In the genomic region with DNA sequence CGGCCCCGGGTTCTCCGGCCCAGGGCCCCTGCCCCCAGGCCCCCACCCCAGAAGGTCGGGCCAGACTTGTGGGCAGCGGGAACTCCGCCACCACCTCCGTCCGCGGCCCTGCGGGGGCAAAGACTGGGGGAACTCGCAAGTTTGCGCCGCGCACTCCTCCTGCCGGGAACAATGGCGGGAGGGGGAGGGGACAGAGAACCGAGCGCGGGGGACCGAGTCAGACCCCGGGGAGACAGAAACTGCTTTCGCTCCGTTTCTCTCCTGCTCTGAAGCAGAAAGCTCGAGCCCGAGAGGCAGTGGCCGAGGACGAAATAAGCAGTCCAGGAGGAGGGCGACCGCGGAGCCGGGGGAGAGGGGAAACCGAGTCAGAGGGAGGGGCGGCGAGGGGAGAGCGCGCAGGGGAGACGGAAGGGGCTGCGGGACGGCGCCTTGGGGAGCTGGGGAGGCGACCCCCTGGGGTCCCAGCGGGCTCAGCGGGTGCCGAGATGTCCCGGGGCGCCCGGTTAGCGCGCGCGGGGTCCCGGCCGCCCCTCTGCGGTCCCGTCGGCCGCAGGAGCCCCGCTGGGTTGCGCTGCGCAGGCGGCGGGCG, we compare ENCODE assay signal across 8 cellular contexts. TPM values are rescaled to one million over a fixed set of nuclear protein-coding genes. Genes with fewer than 3 reads are reported as not detected.
DNase-seq lines count a peak whose midpoint lies in the region; ATAC-seq lines count a peak whose summit lies in the region.

No MANE protein-coding gene starts in this region.

- intact Hi-C loops in left colon (cut with DNase I, micrococcal nuclease), result no loop called here

- peak; percentile 28 for DNase-seq in CD1c-positive myeloid dendritic cell (ENCODE audit: extremely low spot score)
- DNase-seq in NCI-H2171 treated with DMSO at 0.1 percent for 48 hours (lab: John Stamatoyannopoulos, UW), result peak; percentile 51
- peak; percentile 55 for DNase-seq in astrocyte of the hippocampus (ENCODE audit: low read depth, low spot score)
- peak in 1 of 2 donors; percentile 72 for DNase-seq in left colon
- peak; percentile 59 for DNase-seq in stimulated activated CD8-positive, alpha-beta memory T cell treated with anti-CD3 and anti-CD28 coated beads, Interleukin-4, amount 100 ng/mL, for 48 hours
- no peak for DNase-seq in T1000 (lab: John Stamatoyannopoulos, UW)

- ATAC-seq in left colon (peak; percentile 19), HG03378 (IDR thresholded peaks at IDR 0.05; ENCODE audit: unreplicated experiment) (no peak), GM18519 (IDR thresholded peaks at IDR 0.05; ENCODE audit: low FRiP score, unreplicated experiment) (no peak)

RNA-seq across cellular contexts. Expression of a gene that starts 0.6 kb away (rescaled TPM):
- total RNA-seq in left colon, result 10 to 100 TPM; 69.8 to 91.7 TPM
